In the genomic region with DNA sequence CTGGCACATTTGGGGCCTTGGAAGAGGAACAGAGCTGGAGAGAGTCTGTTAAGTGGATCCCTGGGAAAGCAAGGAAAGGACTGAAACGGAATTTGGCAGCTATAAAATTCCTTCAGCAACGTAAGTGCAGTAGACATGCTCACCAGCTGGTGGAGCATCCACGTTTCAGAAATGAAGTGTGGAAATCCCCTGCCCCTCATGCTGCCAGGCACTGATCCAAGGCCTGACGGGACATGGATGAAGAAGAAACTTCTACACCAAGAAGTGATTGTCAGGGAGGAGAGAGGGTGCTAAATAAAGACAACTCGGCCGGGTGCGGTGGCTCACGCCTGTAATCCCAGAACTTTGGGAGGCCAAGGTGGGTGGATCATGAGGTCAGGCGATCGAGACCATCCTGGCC, we compare ENCODE assay signal across 2 cellular contexts.
A peak's percentile ranks its signal among the peaks of the same experiment; 100 is the strongest.
TF ChIP-seq lines count a peak whose summit lies in the region.

No MANE protein-coding gene starts in this region.

TF ChIP-seq in IMR-90, 13 proteins besides CTCF, POLR2A, EP300 and RAD21:
- TF ChIP-seq CEBPB (IDR thresholded peaks at IDR 0.05; ENCODE audit: low read depth, low read length) = no peak
- TF ChIP-seq MXI1 (IDR thresholded peaks at IDR 0.05; ENCODE audit: borderline replicate concordance, low read depth, low read length) = peak; percentile 26; the same call in 1 of the 2 replicates
TF ChIP-seq in IMR-90: peak in this region for 1.

TF ChIP-seq in H1, 55 proteins besides CTCF, POLR2A, EP300 and RAD21:
- TF ChIP-seq TEAD4 (IDR thresholded peaks at IDR 0.05; ENCODE audit: low read depth, low read length) (no peak), TCF12 (IDR thresholded peaks at IDR 0.05; ENCODE audit: low read depth, low read length) (no peak), ZNF274 (IDR thresholded peaks at IDR 0.05; ENCODE audit: borderline replicate concordance, extremely low read depth, low read length) (no peak), KDM5A (IDR thresholded peaks at IDR 0.05; ENCODE audit: low read length) (no peak)
TF ChIP-seq in H1: peak in this region for 0.
